ENCODE assay signal across 8 cellular contexts in the genomic region with DNA sequence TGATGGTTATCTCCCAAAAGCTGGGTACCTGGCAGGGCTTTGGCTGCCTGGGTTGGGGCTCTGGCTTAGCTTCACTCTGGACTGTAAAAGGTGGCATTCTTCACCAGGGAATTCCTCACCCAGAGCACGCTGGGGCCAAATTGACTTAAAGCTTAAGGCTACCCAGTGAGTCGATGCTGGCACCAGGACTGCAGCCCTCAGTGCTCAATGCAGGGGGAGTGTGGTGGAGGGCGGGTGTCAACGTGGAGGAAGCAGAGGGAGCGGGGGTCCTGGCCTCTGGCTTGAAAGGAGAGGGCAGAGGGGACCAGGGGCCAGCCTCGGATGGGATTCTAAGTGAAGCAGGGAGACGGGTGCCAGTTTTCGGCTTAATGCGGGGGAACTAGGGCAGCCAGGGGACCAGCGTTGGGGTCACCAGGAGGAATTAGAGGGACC. TPM values are rescaled to one million over a fixed set of nuclear protein-coding genes. Genes with fewer than 3 reads are reported as not detected.
A peak's percentile ranks its signal among the peaks of the same experiment; 100 is the strongest.
DNase-seq lines count a peak whose midpoint lies in the region; ATAC-seq and TF ChIP-seq lines count a peak whose summit lies in the region.

No MANE protein-coding gene starts in this region.

- H3K36me3 Mint-ChIP-seq in activated CD8-positive, alpha-beta memory T cell treated with anti-CD3 and anti-CD28 coated beads, Interleukin-2, amount 10 ng/mL, durations not matched to agents 7 days and 5 days: peaks cover 9% of the 10 kb centered on the region
- H3K36me3 Mint-ChIP-seq in WTC11: peaks cover 16% of the 10 kb centered on the region
- peaks cover 17% of the 10 kb centered on the region for H3K36me3 Mint-ChIP-seq in stimulated activated memory B cell treated with anti-CD40 and anti-IgM and Interleukin-4, amounts not matched to agents 10 μg/mL and 1 μg/mL and 100 μg/mL, for 72 hours

- H3K9me3 ChIP-seq in right atrium auricular region: no peaks in the 10 kb centered on the region

- H3K4me1 ChIP-seq in right atrium auricular region: peaks cover 0 to 19% of the 10 kb centered on the region in 2 donors

- peak overlapping the region; percentile 72 for H3K27ac Mint-ChIP-seq in activated CD8-positive, alpha-beta memory T cell treated with anti-CD3 and anti-CD28 coated beads, Interleukin-2, amount 10 ng/mL, durations not matched to agents 7 days and 5 days
- H3K27ac Mint-ChIP-seq in WTC11: peak overlapping the region; percentile 68
- peak overlapping the region; percentile 91 for H3K27ac Mint-ChIP-seq in stimulated activated memory B cell treated with anti-CD40 and anti-IgM and Interleukin-4, amounts not matched to agents 10 μg/mL and 1 μg/mL and 100 μg/mL, for 72 hours

- H3K27ac ChIP-seq in right atrium auricular region: peak overlapping the region; percentile 89 to 91

- no peaks in the 10 kb centered on the region for H3K9me3 Mint-ChIP-seq in activated CD8-positive, alpha-beta memory T cell treated with anti-CD3 and anti-CD28 coated beads, Interleukin-2, amount 10 ng/mL, durations not matched to agents 7 days and 5 days (ENCODE audit: low read depth)
- H3K9me3 Mint-ChIP-seq in WTC11: no peaks in the 10 kb centered on the region
- no peaks in the 10 kb centered on the region for H3K9me3 Mint-ChIP-seq in stimulated activated memory B cell treated with anti-CD40 and anti-IgM and Interleukin-4, amounts not matched to agents 10 μg/mL and 1 μg/mL and 100 μg/mL, for 72 hours

- H3K4me3 ChIP-seq in right atrium auricular region: peak overlapping the region; percentile 24 to 49

- peaks cover 32% of the 10 kb centered on the region for H3K36me3 ChIP-seq in right atrium auricular region

- POLR2A ChIA-PET in WTC11 (lab: Charles Lee): no interaction called here

- H3K27me3 Mint-ChIP-seq in activated CD8-positive, alpha-beta memory T cell treated with anti-CD3 and anti-CD28 coated beads, Interleukin-2, amount 10 ng/mL, durations not matched to agents 7 days and 5 days: no peaks in the 10 kb centered on the region
- no peaks in the 10 kb centered on the region for H3K27me3 Mint-ChIP-seq in WTC11 (ENCODE audit: low read depth)
- no peaks in the 10 kb centered on the region for H3K27me3 Mint-ChIP-seq in stimulated activated memory B cell treated with anti-CD40 and anti-IgM and Interleukin-4, amounts not matched to agents 10 μg/mL and 1 μg/mL and 100 μg/mL, for 72 hours

- no peaks in the 10 kb centered on the region for H3K27me3 ChIP-seq in right atrium auricular region

- peaks cover 24% of the 10 kb centered on the region for H3K4me1 Mint-ChIP-seq in activated CD8-positive, alpha-beta memory T cell treated with anti-CD3 and anti-CD28 coated beads, Interleukin-2, amount 10 ng/mL, durations not matched to agents 7 days and 5 days
- H3K4me1 Mint-ChIP-seq in WTC11: no peaks in the 10 kb centered on the region
- peaks cover 37% of the 10 kb centered on the region for H3K4me1 Mint-ChIP-seq in stimulated activated memory B cell treated with anti-CD40 and anti-IgM and Interleukin-4, amounts not matched to agents 10 μg/mL and 1 μg/mL and 100 μg/mL, for 72 hours

- CTCF ChIA-PET in activated CD8-positive, alpha-beta memory T cell treated with anti-CD3 and anti-CD28 coated beads, Interleukin-2, amount 10 ng/mL, durations not matched to agents 7 days and 5 days (lab: Charles Lee): interaction anchor here (1.7 kb wide), 1 partner anchor 45 kb away, joined by 4 read pairs; a partner anchor contains a TSS
- CTCF ChIA-PET in WTC11 (lab: Charles Lee): interaction anchor here (0.5 to 0.7 kb wide), 2 partner anchors 17 to 18 kb away, joined by 3 to 6 read pairs; no protein-coding TSS in a partner anchor

- DNase-seq in activated CD8-positive, alpha-beta memory T cell treated with anti-CD3 and anti-CD28 coated beads, Interleukin-2, amount 10 ng/mL, durations not matched to agents 7 days and 5 days: no peak
- no peak for DNase-seq in activated CD8-positive, alpha-beta memory T cell treated with anti-CD3 and anti-CD28 coated beads, Interleukin-2, amount 50 U/mL, for 48 hours
- DNase-seq in WTC11 (ENCODE audit: low spot score): no peak
- no peak for DNase-seq in right atrium auricular region (ENCODE audit: low spot score)
- DNase-seq in NCI-H524 treated with DMSO at 0.1 percent for 48 hours (lab: John Stamatoyannopoulos, UW): no peak
- DNase-seq in iPS-NIHi11 (ENCODE audit: low spot score): no peak

- TF ChIP-seq CTCF in WTC11 (IDR thresholded peaks at IDR 0.05) (no peak), right atrium auricular region (IDR thresholded peaks at IDR 0.05) (no peak)

- ATAC-seq in activated CD8-positive, alpha-beta memory T cell treated with anti-CD3 and anti-CD28 coated beads, Interleukin-2, amount 10 ng/mL, durations not matched to agents 7 days and 5 days: peak; percentile 4
- peak; percentile 46 for ATAC-seq in WTC11
- peak; percentile 42 for ATAC-seq in stimulated activated memory B cell treated with anti-CD40 and anti-IgM and Interleukin-4, amounts not matched to agents 10 μg/mL and 1 μg/mL and 100 μg/mL, for 72 hours
- ATAC-seq in HG02798 (IDR thresholded peaks at IDR 0.05; ENCODE audit: poor library complexity, unreplicated experiment): no peak

- peak overlapping the region; percentile 55 for H3K4me3 Mint-ChIP-seq in activated CD8-positive, alpha-beta memory T cell treated with anti-CD3 and anti-CD28 coated beads, Interleukin-2, amount 10 ng/mL, durations not matched to agents 7 days and 5 days
- H3K4me3 Mint-ChIP-seq in WTC11: peak overlapping the region; percentile 70
- H3K4me3 Mint-ChIP-seq in stimulated activated memory B cell treated with anti-CD40 and anti-IgM and Interleukin-4, amounts not matched to agents 10 μg/mL and 1 μg/mL and 100 μg/mL, for 72 hours: peak overlapping the region; percentile 79

TF ChIP-seq in WTC11, 78 proteins besides CTCF, POLR2A, EP300 and RAD21:
- no peak for TF ChIP-seq GTF2I (CRISPR knock-in tag; conservative IDR thresholded peaks at IDR 0.05)

RNA-seq across cellular contexts. Expression of a gene that starts 0.4 kb away (rescaled TPM):
- total RNA-seq in activated CD8-positive, alpha-beta memory T cell treated with anti-CD3 and anti-CD28 coated beads, Interleukin-2, amount 10 ng/mL, durations not matched to agents 7 days and 5 days: 10 to 100 TPM; 66.2 to 70.5 TPM
- total RNA-seq in WTC11 (2021) (50.2 to 51.8 TPM (median 51.1 TPM) in 3 replicates), right atrium auricular region (10 to 100 TPM; 24.3 to 41.7 TPM)

RNA-seq across cellular contexts. Expression of a gene that starts 6.5 kb away (rescaled TPM):
- 100 to 1,000 TPM in 1 of 2 experiments, 10 to 100 TPM in 1; 99.0 to 117 TPM for total RNA-seq in activated CD8-positive, alpha-beta memory T cell treated with anti-CD3 and anti-CD28 coated beads, Interleukin-2, amount 10 ng/mL, durations not matched to agents 7 days and 5 days
- total RNA-seq in WTC11 (2021) (106 to 108 TPM (median 108 TPM) in 3 replicates), right atrium auricular region (100 to 1,000 TPM in 1 of 2 donors, 10 to 100 TPM in 1; 73.8 to 116 TPM)

RNA-seq across cellular contexts. Expression of a gene that starts 14.6 kb away (rescaled TPM):
- total RNA-seq in activated CD8-positive, alpha-beta memory T cell treated with anti-CD3 and anti-CD28 coated beads, Interleukin-2, amount 10 ng/mL, durations not matched to agents 7 days and 5 days: 10 to 100 TPM; 42.3 to 48.5 TPM
- 26.6 to 33.1 TPM (median 31.4 TPM) in 3 replicates for total RNA-seq in WTC11 (2021)
- total RNA-seq in right atrium auricular region: 1 to 10 TPM; 5.9 to 7.1 TPM

RNA-seq across cellular contexts. Expression of a gene that starts 15.0 kb away (rescaled TPM):
- 10 to 100 TPM; 42.0 to 48.4 TPM for total RNA-seq in activated CD8-positive, alpha-beta memory T cell treated with anti-CD3 and anti-CD28 coated beads, Interleukin-2, amount 10 ng/mL, durations not matched to agents 7 days and 5 days
- 43.9 to 46.0 TPM (median 44.8 TPM) in 3 replicates for total RNA-seq in WTC11 (2021)
- total RNA-seq in right atrium auricular region: 10 to 100 TPM; 50.3 to 77.7 TPM

RNA-seq across cellular contexts. Expression of a gene that starts 32.2 kb away (rescaled TPM):
- total RNA-seq in activated CD8-positive, alpha-beta memory T cell treated with anti-CD3 and anti-CD28 coated beads, Interleukin-2, amount 10 ng/mL, durations not matched to agents 7 days and 5 days: 10 to 100 TPM; 77.1 to 90.2 TPM
- total RNA-seq in WTC11 (2021) (43.5 to 48.6 TPM (median 44.5 TPM) in 3 replicates), right atrium auricular region (10 to 100 TPM; 24.8 to 28.9 TPM)
